Comparison of ENCODE assay signal across 1 cellular context in the genomic region with DNA sequence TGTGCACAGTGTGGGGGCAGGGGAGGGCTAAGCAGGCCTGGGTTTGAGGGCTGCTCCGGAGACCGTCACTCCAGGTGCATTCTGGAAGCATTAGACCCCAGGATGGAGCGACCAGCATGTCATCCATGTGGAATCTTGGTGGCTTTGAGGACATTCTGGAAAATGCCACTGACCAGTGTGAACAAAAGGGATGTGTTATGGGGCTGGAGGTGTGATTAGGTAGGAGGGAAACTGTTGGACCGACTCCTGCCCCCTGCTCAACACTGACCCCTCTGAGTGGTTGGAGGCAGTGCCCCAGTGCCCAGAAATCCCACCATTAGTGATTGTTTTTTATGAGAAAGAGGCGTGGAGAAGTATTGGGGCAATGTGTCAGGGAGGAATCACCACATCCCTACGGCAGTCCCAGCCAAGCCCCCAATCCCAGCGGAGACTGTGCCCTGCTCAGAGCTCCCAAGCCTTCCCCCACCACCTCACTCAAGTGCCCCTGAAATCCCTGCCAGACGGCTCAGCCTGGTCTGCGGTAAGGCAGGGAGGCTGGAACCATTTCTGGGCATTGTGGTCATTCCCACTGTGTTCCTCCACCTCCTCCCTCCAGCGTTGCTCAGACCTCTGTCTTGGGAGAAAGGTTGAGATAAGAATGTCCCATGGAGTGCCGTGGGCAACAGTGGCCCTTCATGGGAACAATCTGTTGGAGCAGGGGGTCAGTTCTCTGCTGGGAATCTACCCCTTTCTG.
TF ChIP-seq lines count a peak whose summit lies in the region.

No MANE protein-coding gene starts in this region.

TF ChIP-seq in HepG2, 621 proteins besides CTCF, POLR2A, EP300 and RAD21 (continued from another document and continues in another):
- TF ChIP-seq ZKSCAN8 (CRISPR knock-in tag; IDR thresholded peaks at IDR 0.05; ENCODE audit: borderline replicate concordance) (no peak), TGIF2 (CRISPR knock-in tag; IDR thresholded peaks at IDR 0.05) (no peak; the same call in 1 of the 2 replicates), RORA (CRISPR knock-in tag; IDR thresholded peaks at IDR 0.05) (no peak), SNAI1 (CRISPR knock-in tag; IDR thresholded peaks at IDR 0.05; ENCODE audit: borderline replicate concordance) (peak; percentile 78; the same call in 1 of the 2 replicates), ZNF720 (CRISPR knock-in tag; IDR thresholded peaks at IDR 0.05) (0 out of 2 replicates have a peak, but pooled peaks have one; percentile 61), ARNT (IDR thresholded peaks at IDR 0.05) (no peak), RNF2 (conservative IDR thresholded peaks at IDR 0.05; ENCODE audit: low read depth) (0 out of 2 replicates have a peak, but pooled peaks have one; percentile 3), ZNF235 (CRISPR knock-in tag; IDR thresholded peaks at IDR 0.05; ENCODE audit: borderline replicate concordance) (peak; percentile 77; the same call in 1 of the 2 replicates), ZNF781 (CRISPR knock-in tag; IDR thresholded peaks at IDR 0.05; ENCODE audit: borderline replicate concordance, not compliant biosample characterization) (no peak), NR2F6 (IDR thresholded peaks at IDR 0.05) (no peak), NR2F6 (CRISPR knock-in tag; IDR thresholded peaks at IDR 0.05) (no peak; the same call in 1 of the 2 replicates), ZNF550 (CRISPR knock-in tag; IDR thresholded peaks at IDR 0.05; ENCODE audit: borderline replicate concordance) (0 out of 2 replicates have a peak, but pooled peaks have one; percentile 92), NFKBIZ (CRISPR knock-in tag; IDR thresholded peaks at IDR 0.05) (no peak), FOSL1 (CRISPR knock-in tag; IDR thresholded peaks at IDR 0.05; ENCODE audit: borderline replicate concordance) (no peak), PLRG1 (conservative IDR thresholded peaks at IDR 0.05) (no peak)
- TF ChIP-seq, protein P1, sequence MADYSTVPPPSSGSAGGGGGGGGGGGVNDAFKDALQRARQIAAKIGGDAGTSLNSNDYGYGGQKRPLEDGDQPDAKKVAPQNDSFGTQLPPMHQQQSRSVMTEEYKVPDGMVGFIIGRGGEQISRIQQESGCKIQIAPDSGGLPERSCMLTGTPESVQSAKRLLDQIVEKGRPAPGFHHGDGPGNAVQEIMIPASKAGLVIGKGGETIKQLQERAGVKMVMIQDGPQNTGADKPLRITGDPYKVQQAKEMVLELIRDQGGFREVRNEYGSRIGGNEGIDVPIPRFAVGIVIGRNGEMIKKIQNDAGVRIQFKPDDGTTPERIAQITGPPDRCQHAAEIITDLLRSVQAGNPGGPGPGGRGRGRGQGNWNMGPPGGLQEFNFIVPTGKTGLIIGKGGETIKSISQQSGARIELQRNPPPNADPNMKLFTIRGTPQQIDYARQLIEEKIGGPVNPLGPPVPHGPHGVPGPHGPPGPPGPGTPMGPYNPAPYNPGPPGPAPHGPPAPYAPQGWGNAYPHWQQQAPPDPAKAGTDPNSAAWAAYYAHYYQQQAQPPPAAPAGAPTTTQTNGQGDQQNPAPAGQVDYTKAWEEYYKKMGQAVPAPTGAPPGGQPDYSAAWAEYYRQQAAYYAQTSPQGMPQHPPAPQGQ (CRISPR knock-in tag; IDR thresholded peaks at IDR 0.05; ENCODE audit: borderline replicate concordance): no peak
- TF ChIP-seq, protein P2, sequence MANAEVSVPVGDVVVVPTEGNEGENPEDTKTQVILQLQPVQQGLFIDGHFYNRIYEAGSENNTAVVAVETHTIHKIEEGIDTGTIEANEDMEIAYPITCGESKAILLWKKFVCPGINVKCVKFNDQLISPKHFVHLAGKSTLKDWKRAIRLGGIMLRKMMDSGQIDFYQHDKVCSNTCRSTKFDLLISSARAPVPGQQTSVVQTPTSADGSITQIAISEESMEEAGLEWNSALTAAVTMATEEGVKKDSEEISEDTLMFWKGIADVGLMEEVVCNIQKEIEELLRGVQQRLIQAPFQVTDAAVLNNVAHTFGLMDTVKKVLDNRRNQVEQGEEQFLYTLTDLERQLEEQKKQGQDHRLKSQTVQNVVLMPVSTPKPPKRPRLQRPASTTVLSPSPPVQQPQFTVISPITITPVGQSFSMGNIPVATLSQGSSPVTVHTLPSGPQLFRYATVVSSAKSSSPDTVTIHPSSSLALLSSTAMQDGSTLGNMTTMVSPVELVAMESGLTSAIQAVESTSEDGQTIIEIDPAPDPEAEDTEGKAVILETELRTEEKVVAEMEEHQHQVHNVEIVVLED (CRISPR knock-in tag; IDR thresholded peaks at IDR 0.05; ENCODE audit: borderline replicate concordance): no peak
- TF ChIP-seq, protein P3, sequence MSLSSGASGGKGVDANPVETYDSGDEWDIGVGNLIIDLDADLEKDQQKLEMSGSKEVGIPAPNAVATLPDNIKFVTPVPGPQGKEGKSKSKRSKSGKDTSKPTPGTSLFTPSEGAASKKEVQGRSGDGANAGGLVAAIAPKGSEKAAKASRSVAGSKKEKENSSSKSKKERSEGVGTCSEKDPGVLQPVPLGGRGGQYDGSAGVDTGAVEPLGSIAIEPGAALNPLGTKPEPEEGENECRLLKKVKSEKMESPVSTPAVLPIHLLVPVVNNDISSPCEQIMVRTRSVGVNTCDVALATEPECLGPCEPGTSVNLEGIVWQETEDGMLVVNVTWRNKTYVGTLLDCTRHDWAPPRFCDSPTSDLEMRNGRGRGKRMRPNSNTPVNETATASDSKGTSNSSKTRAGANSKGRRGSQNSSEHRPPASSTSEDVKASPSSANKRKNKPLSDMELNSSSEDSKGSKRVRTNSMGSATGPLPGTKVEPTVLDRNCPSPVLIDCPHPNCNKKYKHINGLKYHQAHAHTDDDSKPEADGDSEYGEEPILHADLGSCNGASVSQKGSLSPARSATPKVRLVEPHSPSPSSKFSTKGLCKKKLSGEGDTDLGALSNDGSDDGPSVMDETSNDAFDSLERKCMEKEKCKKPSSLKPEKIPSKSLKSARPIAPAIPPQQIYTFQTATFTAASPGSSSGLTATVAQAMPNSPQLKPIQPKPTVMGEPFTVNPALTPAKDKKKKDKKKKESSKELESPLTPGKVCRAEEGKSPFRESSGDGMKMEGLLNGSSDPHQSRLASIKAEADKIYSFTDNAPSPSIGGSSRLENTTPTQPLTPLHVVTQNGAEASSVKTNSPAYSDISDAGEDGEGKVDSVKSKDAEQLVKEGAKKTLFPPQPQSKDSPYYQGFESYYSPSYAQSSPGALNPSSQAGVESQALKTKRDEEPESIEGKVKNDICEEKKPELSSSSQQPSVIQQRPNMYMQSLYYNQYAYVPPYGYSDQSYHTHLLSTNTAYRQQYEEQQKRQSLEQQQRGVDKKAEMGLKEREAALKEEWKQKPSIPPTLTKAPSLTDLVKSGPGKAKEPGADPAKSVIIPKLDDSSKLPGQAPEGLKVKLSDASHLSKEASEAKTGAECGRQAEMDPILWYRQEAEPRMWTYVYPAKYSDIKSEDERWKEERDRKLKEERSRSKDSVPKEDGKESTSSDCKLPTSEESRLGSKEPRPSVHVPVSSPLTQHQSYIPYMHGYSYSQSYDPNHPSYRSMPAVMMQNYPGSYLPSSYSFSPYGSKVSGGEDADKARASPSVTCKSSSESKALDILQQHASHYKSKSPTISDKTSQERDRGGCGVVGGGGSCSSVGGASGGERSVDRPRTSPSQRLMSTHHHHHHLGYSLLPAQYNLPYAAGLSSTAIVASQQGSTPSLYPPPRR (CRISPR knock-in tag; IDR thresholded peaks at IDR 0.05; ENCODE audit: borderline replicate concordance): no peak
- TF ChIP-seq, protein P4, sequence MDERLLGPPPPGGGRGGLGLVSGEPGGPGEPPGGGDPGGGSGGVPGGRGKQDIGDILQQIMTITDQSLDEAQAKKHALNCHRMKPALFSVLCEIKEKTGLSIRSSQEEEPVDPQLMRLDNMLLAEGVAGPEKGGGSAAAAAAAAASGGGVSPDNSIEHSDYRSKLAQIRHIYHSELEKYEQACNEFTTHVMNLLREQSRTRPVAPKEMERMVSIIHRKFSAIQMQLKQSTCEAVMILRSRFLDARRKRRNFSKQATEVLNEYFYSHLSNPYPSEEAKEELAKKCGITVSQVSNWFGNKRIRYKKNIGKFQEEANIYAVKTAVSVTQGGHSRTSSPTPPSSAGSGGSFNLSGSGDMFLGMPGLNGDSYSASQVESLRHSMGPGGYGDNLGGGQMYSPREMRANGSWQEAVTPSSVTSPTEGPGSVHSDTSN (CRISPR knock-in tag; IDR thresholded peaks at IDR 0.05): no peak
- TF ChIP-seq, protein P5, sequence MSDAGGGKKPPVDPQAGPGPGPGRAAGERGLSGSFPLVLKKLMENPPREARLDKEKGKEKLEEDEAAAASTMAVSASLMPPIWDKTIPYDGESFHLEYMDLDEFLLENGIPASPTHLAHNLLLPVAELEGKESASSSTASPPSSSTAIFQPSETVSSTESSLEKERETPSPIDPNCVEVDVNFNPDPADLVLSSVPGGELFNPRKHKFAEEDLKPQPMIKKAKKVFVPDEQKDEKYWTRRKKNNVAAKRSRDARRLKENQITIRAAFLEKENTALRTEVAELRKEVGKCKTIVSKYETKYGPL (CRISPR knock-in tag; IDR thresholded peaks at IDR 0.05): no peak
- TF ChIP-seq, protein P6, sequence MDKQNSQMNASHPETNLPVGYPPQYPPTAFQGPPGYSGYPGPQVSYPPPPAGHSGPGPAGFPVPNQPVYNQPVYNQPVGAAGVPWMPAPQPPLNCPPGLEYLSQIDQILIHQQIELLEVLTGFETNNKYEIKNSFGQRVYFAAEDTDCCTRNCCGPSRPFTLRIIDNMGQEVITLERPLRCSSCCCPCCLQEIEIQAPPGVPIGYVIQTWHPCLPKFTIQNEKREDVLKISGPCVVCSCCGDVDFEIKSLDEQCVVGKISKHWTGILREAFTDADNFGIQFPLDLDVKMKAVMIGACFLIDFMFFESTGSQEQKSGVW (CRISPR knock-in tag; IDR thresholded peaks at IDR 0.05; ENCODE audit: borderline replicate concordance): 0 out of 2 replicates have a peak, but pooled peaks have one; percentile 49
- TF ChIP-seq, protein P7, sequence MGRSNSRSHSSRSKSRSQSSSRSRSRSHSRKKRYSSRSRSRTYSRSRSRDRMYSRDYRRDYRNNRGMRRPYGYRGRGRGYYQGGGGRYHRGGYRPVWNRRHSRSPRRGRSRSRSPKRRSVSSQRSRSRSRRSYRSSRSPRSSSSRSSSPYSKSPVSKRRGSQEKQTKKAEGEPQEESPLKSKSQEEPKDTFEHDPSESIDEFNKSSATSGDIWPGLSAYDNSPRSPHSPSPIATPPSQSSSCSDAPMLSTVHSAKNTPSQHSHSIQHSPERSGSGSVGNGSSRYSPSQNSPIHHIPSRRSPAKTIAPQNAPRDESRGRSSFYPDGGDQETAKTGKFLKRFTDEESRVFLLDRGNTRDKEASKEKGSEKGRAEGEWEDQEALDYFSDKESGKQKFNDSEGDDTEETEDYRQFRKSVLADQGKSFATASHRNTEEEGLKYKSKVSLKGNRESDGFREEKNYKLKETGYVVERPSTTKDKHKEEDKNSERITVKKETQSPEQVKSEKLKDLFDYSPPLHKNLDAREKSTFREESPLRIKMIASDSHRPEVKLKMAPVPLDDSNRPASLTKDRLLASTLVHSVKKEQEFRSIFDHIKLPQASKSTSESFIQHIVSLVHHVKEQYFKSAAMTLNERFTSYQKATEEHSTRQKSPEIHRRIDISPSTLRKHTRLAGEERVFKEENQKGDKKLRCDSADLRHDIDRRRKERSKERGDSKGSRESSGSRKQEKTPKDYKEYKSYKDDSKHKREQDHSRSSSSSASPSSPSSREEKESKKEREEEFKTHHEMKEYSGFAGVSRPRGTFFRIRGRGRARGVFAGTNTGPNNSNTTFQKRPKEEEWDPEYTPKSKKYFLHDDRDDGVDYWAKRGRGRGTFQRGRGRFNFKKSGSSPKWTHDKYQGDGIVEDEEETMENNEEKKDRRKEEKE (IDR thresholded peaks at IDR 0.05): no peak
- TF ChIP-seq, protein P8, sequence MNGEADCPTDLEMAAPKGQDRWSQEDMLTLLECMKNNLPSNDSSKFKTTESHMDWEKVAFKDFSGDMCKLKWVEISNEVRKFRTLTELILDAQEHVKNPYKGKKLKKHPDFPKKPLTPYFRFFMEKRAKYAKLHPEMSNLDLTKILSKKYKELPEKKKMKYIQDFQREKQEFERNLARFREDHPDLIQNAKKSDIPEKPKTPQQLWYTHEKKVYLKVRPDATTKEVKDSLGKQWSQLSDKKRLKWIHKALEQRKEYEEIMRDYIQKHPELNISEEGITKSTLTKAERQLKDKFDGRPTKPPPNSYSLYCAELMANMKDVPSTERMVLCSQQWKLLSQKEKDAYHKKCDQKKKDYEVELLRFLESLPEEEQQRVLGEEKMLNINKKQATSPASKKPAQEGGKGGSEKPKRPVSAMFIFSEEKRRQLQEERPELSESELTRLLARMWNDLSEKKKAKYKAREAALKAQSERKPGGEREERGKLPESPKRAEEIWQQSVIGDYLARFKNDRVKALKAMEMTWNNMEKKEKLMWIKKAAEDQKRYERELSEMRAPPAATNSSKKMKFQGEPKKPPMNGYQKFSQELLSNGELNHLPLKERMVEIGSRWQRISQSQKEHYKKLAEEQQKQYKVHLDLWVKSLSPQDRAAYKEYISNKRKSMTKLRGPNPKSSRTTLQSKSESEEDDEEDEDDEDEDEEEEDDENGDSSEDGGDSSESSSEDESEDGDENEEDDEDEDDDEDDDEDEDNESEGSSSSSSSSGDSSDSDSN (CRISPR knock-in tag; IDR thresholded peaks at IDR 0.05): peak; percentile 59; the same call in 1 of the 2 replicates
- TF ChIP-seq, protein P9, sequence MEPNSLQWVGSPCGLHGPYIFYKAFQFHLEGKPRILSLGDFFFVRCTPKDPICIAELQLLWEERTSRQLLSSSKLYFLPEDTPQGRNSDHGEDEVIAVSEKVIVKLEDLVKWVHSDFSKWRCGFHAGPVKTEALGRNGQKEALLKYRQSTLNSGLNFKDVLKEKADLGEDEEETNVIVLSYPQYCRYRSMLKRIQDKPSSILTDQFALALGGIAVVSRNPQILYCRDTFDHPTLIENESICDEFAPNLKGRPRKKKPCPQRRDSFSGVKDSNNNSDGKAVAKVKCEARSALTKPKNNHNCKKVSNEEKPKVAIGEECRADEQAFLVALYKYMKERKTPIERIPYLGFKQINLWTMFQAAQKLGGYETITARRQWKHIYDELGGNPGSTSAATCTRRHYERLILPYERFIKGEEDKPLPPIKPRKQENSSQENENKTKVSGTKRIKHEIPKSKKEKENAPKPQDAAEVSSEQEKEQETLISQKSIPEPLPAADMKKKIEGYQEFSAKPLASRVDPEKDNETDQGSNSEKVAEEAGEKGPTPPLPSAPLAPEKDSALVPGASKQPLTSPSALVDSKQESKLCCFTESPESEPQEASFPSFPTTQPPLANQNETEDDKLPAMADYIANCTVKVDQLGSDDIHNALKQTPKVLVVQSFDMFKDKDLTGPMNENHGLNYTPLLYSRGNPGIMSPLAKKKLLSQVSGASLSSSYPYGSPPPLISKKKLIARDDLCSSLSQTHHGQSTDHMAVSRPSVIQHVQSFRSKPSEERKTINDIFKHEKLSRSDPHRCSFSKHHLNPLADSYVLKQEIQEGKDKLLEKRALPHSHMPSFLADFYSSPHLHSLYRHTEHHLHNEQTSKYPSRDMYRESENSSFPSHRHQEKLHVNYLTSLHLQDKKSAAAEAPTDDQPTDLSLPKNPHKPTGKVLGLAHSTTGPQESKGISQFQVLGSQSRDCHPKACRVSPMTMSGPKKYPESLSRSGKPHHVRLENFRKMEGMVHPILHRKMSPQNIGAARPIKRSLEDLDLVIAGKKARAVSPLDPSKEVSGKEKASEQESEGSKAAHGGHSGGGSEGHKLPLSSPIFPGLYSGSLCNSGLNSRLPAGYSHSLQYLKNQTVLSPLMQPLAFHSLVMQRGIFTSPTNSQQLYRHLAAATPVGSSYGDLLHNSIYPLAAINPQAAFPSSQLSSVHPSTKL (CRISPR knock-in tag; IDR thresholded peaks at IDR 0.05): no peak
